In the genomic region with DNA sequence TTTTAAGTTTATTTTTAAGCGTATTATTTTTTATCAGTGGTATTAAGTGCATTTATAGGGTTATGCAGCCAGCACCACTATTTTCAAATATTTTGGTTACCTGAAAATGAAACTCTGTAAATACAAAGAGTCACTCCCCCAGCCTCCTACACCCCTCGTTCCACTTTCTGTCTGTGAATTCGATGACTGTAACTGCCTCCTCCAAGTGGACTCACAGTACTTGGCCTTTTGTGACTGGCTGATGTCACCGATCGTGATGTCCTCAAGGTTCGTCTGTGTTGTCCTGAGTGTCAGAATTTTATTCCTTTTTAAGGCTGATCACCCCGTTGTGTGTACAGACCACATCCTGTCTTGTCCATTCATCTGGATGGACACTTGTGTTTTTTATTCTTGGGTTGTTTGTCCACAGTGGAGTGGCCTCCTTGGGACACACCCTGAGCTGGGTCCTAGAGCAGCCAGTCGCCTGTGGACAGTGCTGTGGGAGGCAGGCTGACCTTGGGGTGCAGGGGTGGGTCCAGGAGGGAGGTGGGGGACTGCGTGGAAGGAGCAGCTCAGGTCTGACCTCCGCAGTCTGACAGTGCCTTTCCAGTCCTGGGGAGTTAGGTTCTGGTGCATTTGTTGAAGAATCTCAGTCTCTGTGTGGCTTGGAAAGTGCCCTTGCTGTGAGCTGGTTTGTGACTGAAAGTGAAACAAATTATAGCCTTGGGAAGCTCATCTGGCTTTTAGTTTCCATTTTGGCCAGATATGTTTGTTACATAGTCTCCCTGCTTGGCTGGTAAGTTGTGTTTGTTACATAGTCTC, we compare ENCODE assay signal across 9 cellular contexts. TPM values are rescaled to one million over a fixed set of nuclear protein-coding genes. Genes with fewer than 3 reads are reported as not detected.
DNase-seq lines count a peak whose midpoint lies in the region; ATAC-seq and TF ChIP-seq lines count a peak whose summit lies in the region.
"Had no signal": no experiment of that assay in that cellular context is flagged by ENCODE, and none has a peak within 500 bp of the region (broad histone marks: within the 10 kb centered on the region; RNA-seq: fewer than 3 reads in every experiment).

No MANE protein-coding gene starts in this region.

- H3K4me1 Mint-ChIP-seq in activated T-cell treated with anti-CD3 and anti-CD28 coated beads, Interleukin-2, amount 50 U/mL, for 24 hours (ENCODE audit: low read depth), result peaks cover 60% of the 10 kb centered on the region
- H3K4me1 Mint-ChIP-seq in activated T-cell treated with anti-CD3 and anti-CD28 coated beads, Interleukin-2, amount 50 U/mL, for 72 hours (ENCODE audit: low read depth), result peaks cover 43% of the 10 kb centered on the region
- peaks cover 42% of the 10 kb centered on the region for H3K4me1 Mint-ChIP-seq in stimulated activated naive CD8-positive, alpha-beta T cell treated with anti-CD3 and anti-CD28 coated beads, Interleukin-15, Interleukin-2, amounts not matched to agents 100 ng/mL and 50 ng/mL, for 24 hours (ENCODE audit: low read depth)

- no peaks in the 10 kb centered on the region for H4K20me1 ChIP-seq in PC-9 (ENCODE audit: insufficient read depth)

- H3K27me3 ChIP-seq in WERI-Rb-1 (ENCODE audit: insufficient read depth, low read depth, severe bottlenecking) (no peaks in the 10 kb centered on the region), PC-9 (ENCODE audit: insufficient read depth, low read depth) (no peaks in the 10 kb centered on the region)

- ATAC-seq in HG02884 (IDR thresholded peaks at IDR 0.05; ENCODE audit: unreplicated experiment), result peak; percentile 64
- peak; percentile 59 to 63 for ATAC-seq in activated T-cell treated with anti-CD3 and anti-CD28 coated beads, Interleukin-2, amount 50 U/mL, for 72 hours (replicated peaks in 1 of 2)

- no peaks in the 10 kb centered on the region for H3F3A ChIP-seq in PC-9 (ENCODE audit: insufficient read depth, low read depth)

- H3K4me1 ChIP-seq in PC-9 (replicated peaks; ENCODE audit: insufficient read depth), result no peaks in the 10 kb centered on the region

- peaks cover 62% of the 10 kb centered on the region for H3K36me3 ChIP-seq in WERI-Rb-1
- H3K36me3 ChIP-seq in PC-9 (ENCODE audit: low read depth), result no peaks in the 10 kb centered on the region; the same call in 1 of the 2 replicates

- H3K27ac ChIP-seq in WERI-Rb-1 (no peak overlapping the region), PC-9 (no peak overlapping the region)

- intact Hi-C loops in PC-9 (cut with micrococcal nuclease; ENCODE audit: unreplicated experiment), result no loop called here

- H3K27me3 Mint-ChIP-seq in activated T-cell treated with anti-CD3 and anti-CD28 coated beads, Interleukin-2, amount 50 U/mL, for 24 hours, result no peaks in the 10 kb centered on the region
- no peaks in the 10 kb centered on the region for H3K27me3 Mint-ChIP-seq in activated T-cell treated with anti-CD3 and anti-CD28 coated beads, Interleukin-2, amount 50 U/mL, for 72 hours (ENCODE audit: low read depth)
- no peaks in the 10 kb centered on the region for H3K27me3 Mint-ChIP-seq in stimulated activated naive CD8-positive, alpha-beta T cell treated with anti-CD3 and anti-CD28 coated beads, Interleukin-15, Interleukin-2, amounts not matched to agents 100 ng/mL and 50 ng/mL, for 24 hours

- POLR2A ChIA-PET in PC-9 (lab: Charles Lee; ENCODE audit: unreplicated experiment), result no interaction called here

- peaks cover 11% of the 10 kb centered on the region for H3K79me2 ChIP-seq in PC-9 (ENCODE audit: low read depth)

- no peaks in the 10 kb centered on the region for H3K9me2 ChIP-seq in PC-9 (ENCODE audit: insufficient read depth)

- H3K9me3 ChIP-seq in WERI-Rb-1 (ENCODE audit: severe bottlenecking) (no peaks in the 10 kb centered on the region), PC-9 (ENCODE audit: insufficient read depth, low read depth) (no peaks in the 10 kb centered on the region)

- H3K4me3 ChIP-seq in WERI-Rb-1 (ENCODE audit: low read depth, low read length) (no peak overlapping the region), PC-9 (no peak overlapping the region)

- no peak for DNase-seq in activated T-cell treated with anti-CD3 and anti-CD28 coated beads, Interleukin-2, amount 50 U/mL, for 24 hours
- no peak for DNase-seq in activated T-cell treated with anti-CD3 and anti-CD28 coated beads, Interleukin-2, amount 50 U/mL, for 1 hour
- DNase-seq in activated T-cell treated with anti-CD3 and anti-CD28 coated beads, Interleukin-2, amount 50 U/mL, for 72 hours, result no peak
- DNase-seq in WERI-Rb-1 (no peak), PC-9 (no peak), AML-193 (lab: John Stamatoyannopoulos, UW) (no peak)

- no TSS peak for BruUV-seq in PC-9 (replicated peaks; lab: Mats Ljungman, UMichigan)

- peak overlapping the region; percentile 69 for H3K27ac Mint-ChIP-seq in activated T-cell treated with anti-CD3 and anti-CD28 coated beads, Interleukin-2, amount 50 U/mL, for 24 hours
- peak overlapping the region; percentile 56 for H3K27ac Mint-ChIP-seq in activated T-cell treated with anti-CD3 and anti-CD28 coated beads, Interleukin-2, amount 50 U/mL, for 72 hours
- peak overlapping the region; percentile 50 for H3K27ac Mint-ChIP-seq in stimulated activated naive CD8-positive, alpha-beta T cell treated with anti-CD3 and anti-CD28 coated beads, Interleukin-15, Interleukin-2, amounts not matched to agents 100 ng/mL and 50 ng/mL, for 24 hours

- no peak overlapping the region for H2AFZ ChIP-seq in PC-9

- H3K36me3 Mint-ChIP-seq in activated T-cell treated with anti-CD3 and anti-CD28 coated beads, Interleukin-2, amount 50 U/mL, for 24 hours (ENCODE audit: low read depth), result peaks cover 96% of the 10 kb centered on the region
- H3K36me3 Mint-ChIP-seq in activated T-cell treated with anti-CD3 and anti-CD28 coated beads, Interleukin-2, amount 50 U/mL, for 72 hours (ENCODE audit: insufficient read depth in 2 of 2), result peaks cover 14 to 35% of the 10 kb centered on the region in 2 donors
- peaks cover 78% of the 10 kb centered on the region for H3K36me3 Mint-ChIP-seq in stimulated activated naive CD8-positive, alpha-beta T cell treated with anti-CD3 and anti-CD28 coated beads, Interleukin-15, Interleukin-2, amounts not matched to agents 100 ng/mL and 50 ng/mL, for 24 hours (ENCODE audit: low read depth)

- no peaks in the 10 kb centered on the region for H3K9me3 Mint-ChIP-seq in activated T-cell treated with anti-CD3 and anti-CD28 coated beads, Interleukin-2, amount 50 U/mL, for 24 hours
- H3K9me3 Mint-ChIP-seq in activated T-cell treated with anti-CD3 and anti-CD28 coated beads, Interleukin-2, amount 50 U/mL, for 72 hours, result no peaks in the 10 kb centered on the region
- H3K9me3 Mint-ChIP-seq in stimulated activated naive CD8-positive, alpha-beta T cell treated with anti-CD3 and anti-CD28 coated beads, Interleukin-15, Interleukin-2, amounts not matched to agents 100 ng/mL and 50 ng/mL, for 24 hours, result no peaks in the 10 kb centered on the region

- CTCF ChIA-PET in PC-9 (lab: Charles Lee), result interaction anchor here (0.6 kb wide), 1 partner anchor 106 kb away, joined by 15 read pairs; no protein-coding TSS in a partner anchor

- H3K4me3 Mint-ChIP-seq in activated T-cell treated with anti-CD3 and anti-CD28 coated beads, Interleukin-2, amount 50 U/mL, for 24 hours, result no peak overlapping the region
- H3K4me3 Mint-ChIP-seq in activated T-cell treated with anti-CD3 and anti-CD28 coated beads, Interleukin-2, amount 50 U/mL, for 72 hours, result peak overlapping the region in 1 of 2 donors; percentile 44
- H3K4me3 Mint-ChIP-seq in stimulated activated naive CD8-positive, alpha-beta T cell treated with anti-CD3 and anti-CD28 coated beads, Interleukin-15, Interleukin-2, amounts not matched to agents 100 ng/mL and 50 ng/mL, for 24 hours, result no peak overlapping the region

- H3K4me2 ChIP-seq in PC-9, result no peak overlapping the region

- no peak for TF ChIP-seq CTCF in WERI-Rb-1 (IDR thresholded peaks at IDR 0.05; ENCODE audit: low read depth, low read length)
- TF ChIP-seq CTCF in PC-9 (conservative IDR thresholded peaks at IDR 0.05), result no peak

RNA-seq across cellular contexts. Expression of a gene that starts 6.9 kb away (rescaled TPM):
- total RNA-seq in activated T-cell treated with anti-CD3 and anti-CD28 coated beads, Interleukin-2, amount 50 U/mL, for 72 hours, result 10 to 100 TPM; 58.0 to 67.2 TPM
- total RNA-seq in PC-9 (2021), result 33.0 and 45.9 TPM in 2 replicates

RNA-seq across cellular contexts. Expression of a gene that starts 21.8 kb away (rescaled TPM):
- 10 to 100 TPM; 12.4 to 13.8 TPM for total RNA-seq in activated T-cell treated with anti-CD3 and anti-CD28 coated beads, Interleukin-2, amount 50 U/mL, for 72 hours
- total RNA-seq in PC-9 (2021), result 5.7 and 9.5 TPM in 2 replicates

RNA-seq across cellular contexts. Expression of a gene that starts 23.6 kb away (rescaled TPM):
- not detected for total RNA-seq in activated T-cell treated with anti-CD3 and anti-CD28 coated beads, Interleukin-2, amount 50 U/mL, for 72 hours
- total RNA-seq in PC-9 (2021), result not detected in 2 replicates
- total RNA-seq: liver had no signal

RNA-seq across cellular contexts. Expression of a gene that starts 27.7 kb away (rescaled TPM):
- 10 to 100 TPM; 47.2 to 53.1 TPM for total RNA-seq in activated T-cell treated with anti-CD3 and anti-CD28 coated beads, Interleukin-2, amount 50 U/mL, for 72 hours
- 86.6 and 90.7 TPM in 2 replicates for total RNA-seq in PC-9 (2021)

RNA-seq across cellular contexts. Expression of a gene that starts 43.0 kb away (rescaled TPM):
- 10 to 100 TPM; 14.9 to 17.1 TPM for total RNA-seq in activated T-cell treated with anti-CD3 and anti-CD28 coated beads, Interleukin-2, amount 50 U/mL, for 72 hours
- 7.4 and 12.5 TPM in 2 replicates for total RNA-seq in PC-9 (2021)
